Comparison of ENCODE assay signal across 9 cellular contexts in the genomic region with DNA sequence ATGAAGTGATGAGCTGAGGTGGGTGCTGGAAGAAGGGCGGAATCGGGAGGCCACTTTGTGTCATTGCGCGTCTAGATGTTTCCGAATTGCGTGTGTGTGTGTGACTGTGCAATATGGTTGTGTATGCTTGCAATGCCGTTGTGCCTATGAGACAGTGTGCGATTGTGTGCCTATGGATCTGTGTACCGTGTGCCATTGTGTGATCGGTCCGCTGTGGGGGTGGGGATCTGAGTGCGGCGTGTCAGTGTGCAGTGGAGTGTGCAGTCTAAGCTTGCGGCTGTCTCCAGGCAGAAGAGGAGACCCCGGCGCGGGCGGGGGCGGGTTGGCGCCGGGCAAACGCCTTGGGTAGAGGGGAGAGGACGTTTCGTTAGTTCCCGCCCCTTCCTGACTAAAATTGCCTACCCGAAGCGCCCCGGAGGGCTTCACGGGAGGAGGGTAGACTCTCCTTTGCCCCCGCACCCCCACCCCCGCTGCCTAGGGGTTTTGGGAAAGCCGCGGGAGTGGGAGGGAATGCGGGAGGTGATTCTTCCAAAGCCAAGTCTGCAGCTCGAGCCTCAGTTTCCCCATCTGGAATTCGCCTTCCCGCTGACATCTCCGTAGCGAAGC. TPM values are rescaled to one million over a fixed set of nuclear protein-coding genes. Genes with fewer than 3 reads are reported as not detected.
DNase-seq lines count a peak whose midpoint lies in the region; ATAC-seq and TF ChIP-seq lines count a peak whose summit lies in the region.
"Had no signal": no experiment of that assay in that cellular context is flagged by ENCODE, and none has a peak within 500 bp of the region (broad histone marks: within the 10 kb centered on the region; RNA-seq: fewer than 3 reads in every experiment).

No MANE protein-coding gene starts in this region.

- intact Hi-C loops in MCF 10A (cut with micrococcal nuclease): no loop called here

- H3K4me1 ChIP-seq in SJCRH30 (peaks cover 59% of the 10 kb centered on the region), iPS-20b (ENCODE audit: insufficient read depth, low read length) (peaks cover 22% of the 10 kb centered on the region)

- peaks cover 59% of the 10 kb centered on the region for H3K4me1 Mint-ChIP-seq in MCF 10A (ENCODE audit: insufficient read depth, unreplicated experiment)

- no peak for ATAC-seq in HG03565 (IDR thresholded peaks at IDR 0.05; ENCODE audit: unreplicated experiment)

- peak; percentile 49 for DNase-seq in GM12865 (ENCODE audit: low read depth)
- DNase-seq in SJCRH30: peak; percentile 66 to 68
- DNase-seq in MCF 10A (ENCODE audit: unreplicated experiment): no peak
- DNase-seq in SHP77 (lab: John Stamatoyannopoulos, UW): no peak
- DNase-seq in medulla oblongata (ENCODE audit: extremely low spot score): no peak

- H3K27me3 ChIP-seq in SJCRH30 (no peaks in the 10 kb centered on the region), iPS-20b (ENCODE audit: insufficient read depth, low read length) (no peaks in the 10 kb centered on the region)

- H3K27me3 Mint-ChIP-seq in MCF 10A (ENCODE audit: insufficient read depth, unreplicated experiment): no peaks in the 10 kb centered on the region

- H3K9me3 ChIP-seq in SJCRH30 (replicated peaks) (no peaks in the 10 kb centered on the region), iPS-20b (ENCODE audit: insufficient read depth, low read depth, low read length) (no peaks in the 10 kb centered on the region)

- H3K36me3 ChIP-seq in SJCRH30 (peaks cover 41% of the 10 kb centered on the region), iPS-20b (ENCODE audit: insufficient read depth, low read depth, low read length) (peaks cover 42% of the 10 kb centered on the region)

- H3K36me3 Mint-ChIP-seq in MCF 10A (ENCODE audit: insufficient read depth, unreplicated experiment): peaks cover 59% of the 10 kb centered on the region

- peak overlapping the region; percentile 17 for H3K4me3 Mint-ChIP-seq in MCF 10A (ENCODE audit: unreplicated experiment)

- peak overlapping the region; percentile 81 for H3K27ac Mint-ChIP-seq in MCF 10A (ENCODE audit: low read depth, unreplicated experiment)

- no peaks in the 10 kb centered on the region for H3K9me3 Mint-ChIP-seq in MCF 10A (ENCODE audit: unreplicated experiment)

- peak overlapping the region; percentile 79; the same call in 1 of the 2 replicates for H3K9ac ChIP-seq in iPS-20b (ENCODE audit: low read depth, low read length)
- H3K9ac ChIP-seq: KMS-11 had no signal

- H3K27ac ChIP-seq in SJCRH30 (peak overlapping the region; percentile 94), iPS-20b (ENCODE audit: low read length) (no peak overlapping the region), skin epidermis (peak overlapping the region; percentile 73 to 93 (median 88))
- H3K27ac ChIP-seq: KMS-11 had no signal

- BruUV-seq in MCF 10A (replicated peaks; lab: Mats Ljungman, UMichigan): no TSS peak

- TF ChIP-seq CTCF in GM12865 (IDR thresholded peaks at IDR 0.05; ENCODE audit: insufficient read depth, low read depth, low read length, missing control alignments): no peak
- TF ChIP-seq CTCF in MCF 10A (IDR thresholded peaks at IDR 0.05; ENCODE audit: unreplicated experiment): no peak

- POLR2A ChIA-PET in MCF 10A (lab: Yijun Ruan, JAX): interaction anchor here (0.5 to 3.5 kb wide), 11 partner anchors 8 to 499 kb away, joined by 3 to 27 read pairs (median 5); partner anchors contain the start of genes PCDHGA10, PCDHGC3 and TAF7

- H3K4me3 ChIP-seq in GM12865 (ENCODE audit: low read depth, low read length): peak overlapping the region; percentile 72
- H3K4me3 ChIP-seq in SJCRH30: peak overlapping the region; percentile 49
- H3K4me3 ChIP-seq in iPS-20b (ENCODE audit: low read length): peak overlapping the region; percentile 84
- peak overlapping the region; percentile 32 to 53 (median 44) for H3K4me3 ChIP-seq in skin epidermis

- CTCF ChIA-PET in MCF 10A (lab: Yijun Ruan, JAX): interaction anchor here (0.6 to 11.5 kb wide), 25 partner anchors 9 to 321 kb away, joined by 3 to 191 read pairs (median 4); partner anchors contain the start of genes PCDHB10, PCDHB13, PCDHB14 and PCDHGA10

RNA-seq across cellular contexts. Expression of gene PCDHGC5, which starts 24.2 kb away (rescaled TPM):
- total RNA-seq in SJCRH30 (2014; rRNA removed; shearing (Covaris generic)): 1.3 and 2.8 TPM in 2 replicates
- total RNA-seq in MCF 10A (2022): 0.61 and 0.69 TPM in 2 replicates

RNA-seq across cellular contexts. Expression of gene PCDHGC4, which starts 28.3 kb away (rescaled TPM):
- 3.4 and 3.6 TPM in 2 replicates for total RNA-seq in SJCRH30 (2014; rRNA removed; shearing (Covaris generic))
- total RNA-seq in MCF 10A (2022): 0.40 and 1.7 TPM in 2 replicates

RNA-seq across cellular contexts. Expression of gene PCDHGC3, which starts 37.4 kb away (rescaled TPM):
- total RNA-seq in SJCRH30 (2014; rRNA removed; shearing (Covaris generic)): 105 and 109 TPM in 2 replicates
- 17.3 and 31.7 TPM in 2 replicates for total RNA-seq in MCF 10A (2022)

Comparison
In these comparisons a context has a peak if more than half of its experiments do, and no peak if none do; other contexts are left out.
1. DNase-seq: peak in GM12865 (single experiment) and SJCRH30 (2 of 2); none in MCF 10A (single experiment), SHP77 (0 of 2) and medulla oblongata (single experiment).
2. Peak in every context shown above with its lines, with median percentiles within 50 percentile points of each other: H3K4me3 ChIP-seq.